ENCODE assay signal across 6 cellular contexts in the genomic region with DNA sequence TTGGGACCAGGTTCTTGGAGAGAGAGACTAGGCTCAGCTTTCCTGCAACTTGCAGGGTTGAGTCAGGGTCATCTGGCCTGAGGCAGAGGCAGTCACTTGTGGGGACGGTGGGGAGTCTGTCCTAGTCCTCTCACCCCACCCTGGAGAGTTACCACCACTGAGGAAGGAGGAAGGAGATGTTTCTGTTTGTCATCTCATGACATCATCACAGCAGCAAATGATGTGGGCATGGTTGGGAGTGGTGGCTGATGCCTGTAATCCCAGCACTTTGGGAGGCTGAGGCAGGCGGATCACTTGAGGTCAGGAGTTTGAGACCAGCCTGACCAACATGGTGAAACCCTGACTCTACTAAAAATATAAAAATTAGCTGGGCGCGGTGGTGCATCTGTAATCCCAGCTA. TPM values are rescaled to one million over a fixed set of nuclear protein-coding genes. Genes with fewer than 3 reads are reported as not detected.
DNase-seq lines count a peak whose midpoint lies in the region; ATAC-seq, FAIRE-seq and TF ChIP-seq lines count a peak whose summit lies in the region.
"Not testable (repeated sequence)": the region's sequence is repeated elsewhere in the genome, so short reads cannot be mapped to it uniquely, and the experiment has no call there.

No MANE protein-coding gene starts in this region.

- not testable (repeated sequence) for H3K4ac ChIP-seq in trophoblast cell (ENCODE audit: low read depth, low read length)

- not testable (repeated sequence) for H3K27ac ChIP-seq in endodermal cell (ENCODE audit: low read depth, low read length); HepG2 (ENCODE audit: extremely low read length, insufficient read depth, low read length); trophoblast cell (ENCODE audit: low read depth, low read length)

- intact Hi-C loops in HepG2 (cut with micrococcal nuclease; ENCODE audit: unreplicated experiment): loop anchor here (5.0 to 10.0 kb wide), 2 partner anchors 215 to 532 kb away; no protein-coding TSS in a partner anchor

- not testable (repeated sequence) for TF ChIP-seq EP300 in HepG2 (IDR thresholded peaks at IDR 0.05; ENCODE audit: low read depth in 2 of 2, low read length in 2 of 2); HepG2 (CRISPR knock-in tag; IDR thresholded peaks at IDR 0.05; ENCODE audit: borderline replicate concordance)

- H3K27ac Mint-ChIP-seq in brain (peak overlapping the region in 3 of 5 experiments; percentile 60 to 88 (median 81)), glutamatergic neuron (ENCODE audit: unreplicated experiment) (peak overlapping the region; percentile 98)
- not testable (repeated sequence) for H3K27ac Mint-ChIP-seq in endodermal cell

- H4K20me1 ChIP-seq in HepG2 (ENCODE audit: insufficient read depth, low read length): not testable (repeated sequence)

- not testable (repeated sequence) for H2BK120ac ChIP-seq in trophoblast cell (ENCODE audit: insufficient read depth, low read length, poor library complexity)

- H3K36me3 Mint-ChIP-seq in brain; endodermal cell (ENCODE audit: low read depth); glutamatergic neuron (ENCODE audit: unreplicated experiment): not testable (repeated sequence)

- H3K4me3 ChIP-seq in endodermal cell (ENCODE audit: low read length); HepG2 (replicated peaks in 1 of 3; ENCODE audit: insufficient read depth in 1 of 3, low read depth in 2 of 3, low read length in 3 of 3); trophoblast cell (ENCODE audit: low read depth, low read length): not testable (repeated sequence)

- DNase-seq in endodermal cell (peak; percentile 12), trophoblast cell (peak; percentile 26 to 30)
- not testable (repeated sequence) for DNase-seq in glutamatergic neuron; HepG2 (ENCODE audit: low spot score); urothelium cell line (ENCODE audit: low spot score)

- not testable (repeated sequence) for H3K79me1 ChIP-seq in trophoblast cell (ENCODE audit: low read length)

- H4K8ac ChIP-seq in trophoblast cell (ENCODE audit: low read depth, low read length): not testable (repeated sequence)

- H3K4me1 Mint-ChIP-seq in brain: peaks cover 51% of the 10 kb centered on the region
- not testable (repeated sequence) for H3K4me1 Mint-ChIP-seq in endodermal cell
- H3K4me1 Mint-ChIP-seq in glutamatergic neuron (ENCODE audit: low read depth, unreplicated experiment): peaks cover 53% of the 10 kb centered on the region

- POLR2A ChIA-PET in HepG2 (lab: Yijun Ruan, JAX): not testable (repeated sequence)

- H4K91ac ChIP-seq in trophoblast cell (ENCODE audit: low read depth, low read length): not testable (repeated sequence)

- not testable (repeated sequence) for H3K4me2 ChIP-seq in HepG2 (ENCODE audit: low read depth, low read length); trophoblast cell (ENCODE audit: low read length)

- not testable (repeated sequence) for H4K12ac ChIP-seq in trophoblast cell (ENCODE audit: low read depth, low read length)

- not testable (repeated sequence) for H3K9me3 ChIP-seq in endodermal cell (ENCODE audit: control insufficient read depth, low read length); HepG2 (ENCODE audit: low read length); trophoblast cell (ENCODE audit: insufficient read depth, low read depth, low read length)

- H3K9me3 Mint-ChIP-seq in brain, endodermal cell: not testable (repeated sequence)
- peaks cover 16% of the 10 kb centered on the region for H3K9me3 Mint-ChIP-seq in glutamatergic neuron (ENCODE audit: unreplicated experiment)

- ATAC-seq in HepG2: not testable (repeated sequence)

- H3K27me3 Mint-ChIP-seq in brain; endodermal cell (ENCODE audit: insufficient read depth): not testable (repeated sequence)
- peaks cover 18% of the 10 kb centered on the region for H3K27me3 Mint-ChIP-seq in glutamatergic neuron (ENCODE audit: unreplicated experiment)

- BruUV-seq in HepG2 (replicated peaks; lab: Mats Ljungman, UMichigan): not testable (repeated sequence)

- TF ChIP-seq CTCF in brain (conservative IDR thresholded peaks at IDR 0.05); endodermal cell (conservative IDR thresholded peaks at IDR 0.05); glutamatergic neuron (IDR thresholded peaks at IDR 0.05; ENCODE audit: partially characterized antibody, unreplicated experiment); HepG2 (CRISPR knock-in tag; IDR thresholded peaks at IDR 0.05): not testable (repeated sequence)

- TF ChIP-seq RAD21 in HepG2 (CRISPR knock-in tag; IDR thresholded peaks at IDR 0.05): not testable (repeated sequence)

- H3K36me3 ChIP-seq in endodermal cell (ENCODE audit: control insufficient read depth, insufficient read depth, low read length); HepG2 (replicated peaks in 1 of 2; ENCODE audit: control insufficient read depth in 1 of 2, insufficient read depth in 2 of 2, low read length in 2 of 2); trophoblast cell (ENCODE audit: control insufficient read depth in 1 of 2, insufficient read depth in 2 of 2, low read length in 2 of 2): not testable (repeated sequence)

- not testable (repeated sequence) for H3K14ac ChIP-seq in trophoblast cell (ENCODE audit: low read length)

- H2AFZ ChIP-seq in HepG2 (ENCODE audit: low read length); trophoblast cell (ENCODE audit: insufficient read depth, low read length, poor library complexity): not testable (repeated sequence)

- not testable (repeated sequence) for H3K4me1 ChIP-seq in endodermal cell (ENCODE audit: control insufficient read depth, insufficient read depth, low read length); HepG2 (ENCODE audit: insufficient read depth, low read length); trophoblast cell (ENCODE audit: control insufficient read depth in 1 of 2, insufficient read depth in 2 of 2, low read length in 2 of 2)

- not testable (repeated sequence) for H3K79me2 ChIP-seq in HepG2 (ENCODE audit: insufficient read depth, low read length); trophoblast cell (ENCODE audit: control insufficient read depth, insufficient read depth, low read length, poor library complexity)

- H3K18ac ChIP-seq in trophoblast cell (ENCODE audit: low read length): not testable (repeated sequence)

- not testable (repeated sequence) for H2BK12ac ChIP-seq in trophoblast cell (ENCODE audit: low read length)

- CTCF ChIA-PET in HepG2 (lab: Yijun Ruan, JAX; ENCODE audit: low intra/inter-chr PET ratio, low total read pairs): interaction anchor here (3.6 kb wide), 1 partner anchor 100 kb away, joined by 37 read pairs; no protein-coding TSS in a partner anchor

- TF ChIP-seq POLR2A in HepG2 (IDR thresholded peaks at IDR 0.05; ENCODE audit: insufficient read depth in 1 of 2, low read depth in 2 of 2, low read length in 2 of 2): not testable (repeated sequence)

- 97 to 100% methylated on average over 2 to 3 of the region's 4 CpGs for WGBS in endodermal cell (ENCODE audit: insufficient coverage in 1 of 2, insufficient read length in 1 of 2), 2 experiments
- 79% methylated on average over 3 of the region's 4 CpGs for WGBS in HepG2 (ENCODE audit: low lambda C conversion rate)
- WGBS in trophoblast cell (ENCODE audit: extremely low coverage, insufficient coverage, insufficient read length): no CpG with 5 or more reads among the region's 4 CpGs

- in situ Hi-C loops in HepG2 (cut with HindIII; ENCODE audit: extremely low pct_ligation_motif_present, low pct_unique_long_range_greater_than_20kb): loop anchor here (5.0 to 25.0 kb wide), 3 partner anchors 102 to 542 kb away; no protein-coding TSS in a partner anchor

- not testable (repeated sequence) for H2BK5ac ChIP-seq in trophoblast cell (ENCODE audit: low read depth, low read length, poor library complexity)

- not testable (repeated sequence) for H3K9ac ChIP-seq in endodermal cell (ENCODE audit: extremely low read depth, low read length, poor library complexity, severe bottlenecking); HepG2 (ENCODE audit: insufficient read depth, low read depth, low read length); trophoblast cell (ENCODE audit: low read length)

- not testable (repeated sequence) for H3K4me3 Mint-ChIP-seq in brain, endodermal cell
- peak overlapping the region; percentile 64 for H3K4me3 Mint-ChIP-seq in glutamatergic neuron (ENCODE audit: unreplicated experiment)

- H3K23ac ChIP-seq in trophoblast cell (ENCODE audit: low read length): not testable (repeated sequence)

- FAIRE-seq in HepG2 (lab: Jason Lieb, UNC): not testable (repeated sequence)
- FAIRE-seq in urothelium cell line (lab: Jason Lieb, UNC): peak; percentile 59

- not testable (repeated sequence) for H3K27me3 ChIP-seq in endodermal cell (ENCODE audit: control insufficient read depth, insufficient read depth, low read length, poor library complexity, severe bottlenecking); trophoblast cell (ENCODE audit: insufficient read depth, low read length)
- peaks cover 1 to 18% of the 10 kb centered on the region in 2 experiments; a peak in 4 of 5 replicates for H3K27me3 ChIP-seq in HepG2 (ENCODE audit: control insufficient read depth in 1 of 2, insufficient read depth in 2 of 2, low read length in 2 of 2)

- not testable (repeated sequence) for H2AK5ac ChIP-seq in trophoblast cell (ENCODE audit: low read length)

RNA-seq across cellular contexts. Expression of a gene that starts 35.0 kb away (rescaled TPM):
- polyA plus RNA-seq in brain (ENCODE audit: insufficient read depth, low read depth, low replicate concordance): 14.7 TPM
- total RNA-seq in endodermal cell: 10 to 100 TPM; 13.3 TPM
- polyA plus RNA-seq in endodermal cell (2013, experiment 1 of 2): 20.3 TPM
- 19.7 TPM for polyA plus RNA-seq in endodermal cell (2013, experiment 2 of 2)
- total RNA-seq in glutamatergic neuron (ENCODE audit: unreplicated experiment): 45.1 TPM
- total RNA-seq in HepG2 (2016; rRNA removed; fragmentation: Illumina TruSeq; extraction: Trizol): 7.4 and 8.2 TPM in 2 replicates
- total RNA-seq in HepG2 (2016; cell fraction: cytosol; rRNA removed; fragmentation: Illumina TruSeq; extraction: Trizol; ENCODE audit: low read depth): 2.2 TPM in 2 replicates
- 6.6 and 8.0 TPM in 2 replicates for total RNA-seq in HepG2 (2016; cell fraction: insoluble cytoplasmic fraction; rRNA removed; fragmentation: Illumina TruSeq; extraction: Trizol)
- 4.1 and 4.3 TPM in 2 replicates for total RNA-seq in HepG2 (2016; cell fraction: membrane; rRNA removed; fragmentation: Illumina TruSeq; extraction: Trizol)
- 6.8 and 7.2 TPM in 2 replicates for total RNA-seq in HepG2 (2016; cell fraction: nucleus; rRNA removed; fragmentation: Illumina TruSeq; extraction: Trizol)
- polyA plus RNA-seq in HepG2 (2011; rRNA removed): 3.7 and 5.2 TPM in 2 replicates
- 3.2 and 4.8 TPM in 2 replicates for polyA plus RNA-seq in HepG2 (2011; cell fraction: cytosol; rRNA removed)
- polyA plus RNA-seq in HepG2 (2011; cell fraction: nucleus; rRNA removed): 9.9 and 10.8 TPM in 2 replicates
- polyA plus RNA-seq in HepG2 (2012): 2.3 and 3.1 TPM in 2 replicates
- 1.0 and 1.1 TPM in 2 replicates for polyA plus RNA-seq in HepG2 (2016; cell fraction: cytosol; fragmentation: Illumina TruSeq; extraction: Trizol; ENCODE audit: low read depth)
- 5.4 and 5.9 TPM in 2 replicates for polyA plus RNA-seq in HepG2 (2016; cell fraction: insoluble cytoplasmic fraction; fragmentation: Illumina TruSeq; extraction: Trizol; ENCODE audit: low read depth)
- polyA plus RNA-seq in HepG2 (2016; cell fraction: membrane; fragmentation: Illumina TruSeq; extraction: Trizol; ENCODE audit: low read depth): 1.7 and 2.0 TPM in 2 replicates
- polyA plus RNA-seq in HepG2 (2016; cell fraction: nucleus; fragmentation: Illumina TruSeq; extraction: Trizol; ENCODE audit: insufficient read depth, low read depth): 8.0 TPM in 2 replicates
- 9.9 and 14.9 TPM in 2 replicates for polyA minus RNA-seq in HepG2 (2011; rRNA and poly(A)+ RNA removed; ENCODE audit: low replicate concordance)
- 3.3 and 4.0 TPM in 2 replicates for polyA minus RNA-seq in HepG2 (2011; cell fraction: cytosol; rRNA and poly(A)+ RNA removed)
- 6.2 and 6.7 TPM in 2 replicates for polyA minus RNA-seq in HepG2 (2011; cell fraction: nucleus; rRNA and poly(A)+ RNA removed)
- polyA plus RNA-seq in trophoblast cell (2013): 3.9 and 4.1 TPM in 2 replicates
